8 cellular contexts compared by ENCODE assay signal in the genomic region with DNA sequence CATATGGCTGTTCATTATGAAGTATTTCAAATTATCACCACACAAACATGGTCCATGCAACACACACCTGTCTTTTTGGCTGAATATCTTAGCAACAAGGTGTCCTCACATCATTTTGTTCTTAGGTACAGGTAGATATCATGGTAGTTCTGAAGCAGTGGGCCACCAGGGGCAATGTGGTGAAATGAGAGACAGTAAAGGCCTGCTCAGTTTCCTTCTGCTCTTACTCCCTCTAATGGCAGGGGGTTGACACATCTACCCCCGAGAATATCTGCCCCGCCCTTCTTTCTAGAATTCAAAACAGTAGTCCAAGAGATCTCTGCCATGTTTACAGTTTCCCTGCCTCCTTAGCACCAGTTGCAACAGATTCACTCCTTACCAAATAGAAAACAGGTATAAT.
A peak's percentile ranks its signal among the peaks of the same experiment; 100 is the strongest.
DNase-seq lines count a peak whose midpoint lies in the region; ATAC-seq and TF ChIP-seq lines count a peak whose summit lies in the region.

No MANE protein-coding gene starts in this region.

- H3K9me3 ChIP-seq in spleen, result no peaks in the 10 kb centered on the region

- 18 to 29% (median 21%) methylated on average over 2 of the region's 2 CpGs for WGBS in spleen, 5 donors

- no peaks in the 10 kb centered on the region for H3K36me3 ChIP-seq in spleen

- in situ Hi-C loops in G401 (cut with HindIII; ENCODE audit: low sequenced_read_pairs), result no loop called here

- peak; percentile 9 for DNase-seq in G401 (ENCODE audit: low spot score)
- peak; percentile 85 for DNase-seq in NCI-H748 treated with DMSO at 0.1 percent for 48 hours (lab: John Stamatoyannopoulos, UW)
- DNase-seq in dermis blood vessel endothelial cell, result peak; percentile 30
- DNase-seq in spleen, result no peak
- DNase-seq in hypothalamus (lab: John Stamatoyannopoulos, UW), result no peak
- DNase-seq in cerebellar nuclear complex (lab: John Stamatoyannopoulos, UW), result no peak

- intact Hi-C loops in spleen (cut with DNase I; ENCODE audit: low total_unique reads), result loop anchor here (10.0 kb wide), 1 partner anchor 215 kb away; no protein-coding TSS in a partner anchor

- H3K4me1 ChIP-seq in spleen, result peaks cover 0 to 28% (median 7%) of the 10 kb centered on the region in 6 donors

- no peak overlapping the region for H3K27ac ChIP-seq in spleen

- no peaks in the 10 kb centered on the region for H3K27me3 ChIP-seq in spleen (replicated peaks in 1 of 7)

- peak; percentile 93 for ATAC-seq in GM21381 (IDR thresholded peaks at IDR 0.05; ENCODE audit: unreplicated experiment)
- ATAC-seq in HG03460 (IDR thresholded peaks at IDR 0.05; ENCODE audit: unreplicated experiment), result peak; percentile 96

- H3K4me3 ChIP-seq in spleen, result no peak overlapping the region

- TF ChIP-seq CTCF in spleen (IDR thresholded peaks at IDR 0.05 in 8 of 11, conservative IDR thresholded peaks at IDR 0.05 in 3 of 11), result peak; percentile 25 to 81 (median 62)

- TF ChIP-seq POLR2A in spleen (IDR thresholded peaks at IDR 0.05), result no peak

Comparison
In these comparisons a context has a peak if more than half of its experiments do, and no peak if none do; other contexts are left out.
1. DNase-seq: peak in G401 (single experiment), NCI-H748 treated with DMSO at 0.1 percent for 48 hours (single experiment) and dermis blood vessel endothelial cell (single experiment); none in spleen (single experiment), hypothalamus (0 of 51) and cerebellar nuclear complex (0 of 2).